8 cellular contexts compared by ENCODE assay signal in the genomic region with DNA sequence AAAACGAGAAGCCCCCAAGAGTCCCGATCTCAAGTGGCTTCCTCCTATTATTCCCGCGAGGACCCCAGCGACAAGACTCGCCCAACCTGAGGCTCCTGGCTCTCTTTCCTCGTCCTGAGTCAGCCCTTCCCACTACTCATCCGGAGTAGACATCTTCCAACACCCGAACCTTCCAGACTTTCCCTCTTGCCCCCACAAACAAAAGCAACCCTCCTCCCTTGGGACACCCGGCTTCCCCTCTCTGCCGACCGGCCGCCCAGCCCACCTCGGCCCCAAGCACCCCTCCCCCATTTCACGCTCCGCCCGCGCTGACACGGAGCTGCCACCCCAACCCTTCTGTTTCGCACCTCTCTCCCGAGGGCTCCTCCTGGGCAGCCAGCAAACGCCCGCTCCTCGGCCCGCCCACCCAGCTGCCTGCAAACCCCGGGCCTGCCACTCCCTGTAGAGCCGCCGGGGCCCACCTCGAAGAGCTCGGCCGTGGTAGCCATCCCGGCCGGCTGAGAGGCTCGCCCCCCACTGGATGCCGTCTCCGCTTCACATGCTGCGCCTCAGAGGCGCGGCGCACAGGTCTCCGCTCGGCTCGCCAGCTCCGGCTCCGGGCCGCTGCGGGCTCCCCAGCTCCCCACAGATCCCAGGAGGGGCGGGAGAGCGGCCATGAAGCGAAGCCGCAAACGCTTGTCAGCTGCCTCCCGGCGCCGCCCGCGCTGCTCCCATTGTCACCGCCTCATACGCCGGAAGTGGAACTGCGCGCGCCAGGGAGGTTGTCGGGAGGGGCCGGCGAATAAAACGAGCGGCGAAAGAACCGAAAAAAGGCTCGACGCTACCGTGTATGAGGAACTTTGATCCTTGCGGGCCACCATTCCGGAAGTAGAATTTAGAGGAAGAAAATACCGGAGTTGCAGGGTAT. TPM values are rescaled to one million over a fixed set of nuclear protein-coding genes. Genes with fewer than 3 reads are reported as not detected.
A peak's percentile ranks its signal among the peaks of the same experiment; 100 is the strongest.
DNase-seq lines count a peak whose midpoint lies in the region; ATAC-seq, FAIRE-seq and TF ChIP-seq lines count a peak whose summit lies in the region.

A gene with protein sequence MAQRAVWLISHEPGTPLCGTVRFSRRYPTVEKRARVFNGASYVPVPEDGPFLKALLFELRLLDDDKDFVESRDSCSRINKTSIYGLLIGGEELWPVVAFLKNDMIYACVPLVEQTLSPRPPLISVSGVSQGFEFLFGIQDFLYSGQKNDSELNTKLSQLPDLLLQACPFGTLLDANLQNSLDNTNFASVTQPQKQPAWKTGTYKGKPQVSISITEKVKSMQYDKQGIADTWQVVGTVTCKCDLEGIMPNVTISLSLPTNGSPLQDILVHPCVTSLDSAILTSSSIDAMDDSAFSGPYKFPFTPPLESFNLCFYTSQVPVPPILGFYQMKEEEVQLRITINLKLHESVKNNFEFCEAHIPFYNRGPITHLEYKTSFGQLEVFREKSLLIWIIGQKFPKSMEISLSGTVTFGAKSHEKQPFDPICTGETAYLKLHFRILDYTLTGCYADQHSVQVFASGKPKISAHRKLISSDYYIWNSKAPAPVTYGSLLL (plus strand): TSS at position 811 of the 907 bp plus-strand sequence. CDS start 344 bp downstream, outside the sequence.
Gene EXOC5, minus strand, starts transcription at position 745 of the 907 bp plus-strand sequence. Its CDS starts 257 bp downstream, at position 488.

- peaks cover 29 to 82% (median 70%) of the 10 kb centered on the region in 4 donors for H3K4me1 Mint-ChIP-seq in naive thymus-derived CD8-positive, alpha-beta T cell

- POLR2A ChIA-PET in naive thymus-derived CD8-positive, alpha-beta T cell (lab: Charles Lee), result interaction anchor here (1.2 to 2.3 kb wide), 8 partner anchors 17 to 1159 kb away, joined by 3 to 20 read pairs (median 4); partner anchors contain the start of genes KIAA0586, NAA30, TIMM9 and TMEM260

- FAIRE-seq in H54 (lab: Jason Lieb, UNC), result no peak

- H3K36me3 ChIP-seq in Loucy (ENCODE audit: insufficient read depth, low read length), result no peaks in the 10 kb centered on the region

- TF ChIP-seq POLR2A in H54 (IDR thresholded peaks at IDR 0.05; ENCODE audit: low read depth, low read length) (peak; percentile 53; the same call in 1 of the 2 replicates), Raji (IDR thresholded peaks at IDR 0.05; ENCODE audit: insufficient read depth, low read depth, low read length) (peak; percentile 73)

- peak within 1 kb of the TSS; percentile 84 for H2AFZ ChIP-seq in Loucy (ENCODE audit: low read length)

- no peaks in the 10 kb centered on the region for H3K27me3 ChIP-seq in Loucy (ENCODE audit: insufficient read depth, low read length, poor library complexity, severe bottlenecking)

- H3K9me2 ChIP-seq in Loucy (replicated peaks; ENCODE audit: low read depth, low read length), result no peaks in the 10 kb centered on the region

- H4K20me1 ChIP-seq in Loucy (ENCODE audit: insufficient read depth, low read length, poor library complexity, severe bottlenecking), result peaks cover 63% of the 10 kb centered on the region

- DNase-seq in ELR (ENCODE audit: low read depth) (peak; percentile 93), H54 (ENCODE audit: insufficient read length, low spot score) (peak; percentile 40), fibroblast of mammary gland (ENCODE audit: low read depth) (peak; percentile 86)
- peak; percentile 85 for DNase-seq in activated T-helper 9 cell treated with anti-CD3 and anti-CD28 coated beads, Interleukin-2, amount 50 U/mL, for 16 hours (ENCODE audit: low read depth)
- DNase-seq in naive thymus-derived CD8-positive, alpha-beta T cell, result peak; percentile 82 to 95 (median 92)
- DNase-seq in stimulated activated naive CD4-positive, alpha-beta T cell (lab: John Stamatoyannopoulos, UW), result peak; percentile 88 to 94 (median 90)

- peaks cover 0 to 10% (median 7%) of the 10 kb centered on the region in 3 donors for H3K36me3 Mint-ChIP-seq in naive thymus-derived CD8-positive, alpha-beta T cell

- H3K27ac Mint-ChIP-seq in naive thymus-derived CD8-positive, alpha-beta T cell, result peak within 1 kb of the TSS; percentile 98 to 99 (median 99)

- H3K4me1 ChIP-seq in Loucy (ENCODE audit: insufficient read depth, low read length, poor library complexity, severe bottlenecking), result peaks cover 67% of the 10 kb centered on the region

- peak within 1 kb of the TSS; percentile 89 for H3K9ac ChIP-seq in Loucy (ENCODE audit: low read depth, low read length, poor library complexity, severe bottlenecking)

- no peaks in the 10 kb centered on the region for H3K9me3 Mint-ChIP-seq in naive thymus-derived CD8-positive, alpha-beta T cell

- no peaks in the 10 kb centered on the region for H3K9me3 ChIP-seq in Loucy (ENCODE audit: insufficient read depth, low read depth, low read length)

- H3K4me3 ChIP-seq in Loucy (ENCODE audit: low read length, poor library complexity, severe bottlenecking) (peak within 1 kb of the TSS; percentile 96), fibroblast of mammary gland (ENCODE audit: control insufficient read depth, low read depth, low read length) (peak within 1 kb of the TSS; percentile 82)

- peaks cover 89% of the 10 kb centered on the region for H3K79me2 ChIP-seq in Loucy (ENCODE audit: insufficient read depth, low read length)

- peak within 1 kb of the TSS; percentile 96 for H3K4me2 ChIP-seq in Loucy (ENCODE audit: low read depth, low read length, poor library complexity, severe bottlenecking)

- no peaks in the 10 kb centered on the region for H3K27me3 Mint-ChIP-seq in naive thymus-derived CD8-positive, alpha-beta T cell

- peak within 1 kb of the TSS; percentile 97 to 100 (median 99) for H3K4me3 Mint-ChIP-seq in naive thymus-derived CD8-positive, alpha-beta T cell

- ATAC-seq in naive thymus-derived CD8-positive, alpha-beta T cell, result peak; percentile 84 to 85

- peaks cover 5% of the 10 kb centered on the region; the same call in 1 of the 2 replicates for H3F3A ChIP-seq in Loucy (ENCODE audit: low read depth)

- TF ChIP-seq CTCF in Loucy (conservative IDR thresholded peaks at IDR 0.05; ENCODE audit: low read length) (no peak), fibroblast of mammary gland (conservative IDR thresholded peaks at IDR 0.05; ENCODE audit: control insufficient read depth, insufficient read depth, low read depth, low read length) (no peak)

RNA-seq across cellular contexts. Expression of the first gene that starts in this region (rescaled TPM):
- total RNA-seq in naive thymus-derived CD8-positive, alpha-beta T cell, result 10 to 100 TPM; 66.1 to 74.5 TPM
- 10 to 100 TPM; 33.1 to 39.8 (median 36.7) TPM for polyA plus RNA-seq in naive thymus-derived CD8-positive, alpha-beta T cell

RNA-seq across cellular contexts. Expression of gene EXOC5, which starts in this region (rescaled TPM):
- 10 to 100 TPM; 44.5 to 47.3 TPM for total RNA-seq in naive thymus-derived CD8-positive, alpha-beta T cell
- polyA plus RNA-seq in naive thymus-derived CD8-positive, alpha-beta T cell, result 10 to 100 TPM; 42.1 to 50.1 (median 45.4) TPM

Comparison
In these comparisons a context has a peak if more than half of its experiments do, and no peak if none do; other contexts are left out.
1. Peak in every context shown above with its lines: DNase-seq, ATAC-seq and H3K4me3 ChIP-seq.
2. DNase-seq: peak in every context shown above with its lines; median percentile 93 in ELR; 92 in naive thymus-derived CD8-positive, alpha-beta T cell; 90 in stimulated activated naive CD4-positive, alpha-beta T cell; 86 in fibroblast of mammary gland; 85 in activated T-helper 9 cell treated with anti-CD3 and anti-CD28 coated beads, Interleukin-2, amount 50 U/mL, for 16 hours; 40 in H54.